Comparison of ENCODE assay signal across 2 cellular contexts in genomic region chr1:30688516-30688915, GRCh38. TPM values are rescaled to one million over a fixed set of nuclear protein-coding genes. Genes with fewer than 3 reads are reported as not detected.
"Had no signal": no experiment of that assay in that cellular context is flagged by ENCODE, and none has a peak within 500 bp of the region (broad histone marks: within the 10 kb centered on the region; RNA-seq: fewer than 3 reads in every experiment).

No MANE protein-coding gene starts in this region.

RNA-seq across cellular contexts. Expression of gene MATN1, which starts 34.9 kb away (rescaled TPM):
- total RNA-seq: HT-29, Right ventricle myocardium superior had no signal
